1 cellular context compared by ENCODE assay signal in the genomic region with DNA sequence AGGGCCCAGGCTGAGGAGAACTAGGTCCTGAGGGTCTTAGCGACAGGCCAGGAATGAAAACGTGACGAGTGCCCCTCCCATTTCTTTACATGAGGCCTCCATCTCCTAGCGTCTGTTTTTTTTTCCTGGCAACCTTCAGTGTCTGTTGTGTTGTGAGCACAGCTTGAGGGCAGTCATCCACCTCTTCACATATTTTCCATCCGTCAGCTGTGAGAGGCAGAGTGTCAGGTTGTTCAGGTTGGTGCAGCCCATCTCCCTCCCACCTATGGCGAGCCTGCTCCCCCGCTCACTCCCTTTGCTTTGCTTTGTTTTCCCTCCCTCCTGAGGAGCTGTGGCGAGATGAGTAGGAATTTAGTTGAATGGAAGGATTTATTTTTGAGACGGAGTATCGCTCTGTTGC.
TF ChIP-seq lines count a peak whose summit lies in the region.

No MANE protein-coding gene starts in this region.

TF ChIP-seq in HCT116, 20 proteins besides CTCF, POLR2A, EP300 and RAD21:
- TF ChIP-seq ELF1 (IDR thresholded peaks at IDR 0.05; ENCODE audit: borderline replicate concordance, low read depth) (no peak), EZH2 (IDR thresholded peaks at IDR 0.05) (no peak), CEBPB (IDR thresholded peaks at IDR 0.05; ENCODE audit: low read depth) (no peak), JUND (IDR thresholded peaks at IDR 0.05) (no peak)
